Comparison of ENCODE assay signal across 16 cellular contexts in the genomic region with DNA sequence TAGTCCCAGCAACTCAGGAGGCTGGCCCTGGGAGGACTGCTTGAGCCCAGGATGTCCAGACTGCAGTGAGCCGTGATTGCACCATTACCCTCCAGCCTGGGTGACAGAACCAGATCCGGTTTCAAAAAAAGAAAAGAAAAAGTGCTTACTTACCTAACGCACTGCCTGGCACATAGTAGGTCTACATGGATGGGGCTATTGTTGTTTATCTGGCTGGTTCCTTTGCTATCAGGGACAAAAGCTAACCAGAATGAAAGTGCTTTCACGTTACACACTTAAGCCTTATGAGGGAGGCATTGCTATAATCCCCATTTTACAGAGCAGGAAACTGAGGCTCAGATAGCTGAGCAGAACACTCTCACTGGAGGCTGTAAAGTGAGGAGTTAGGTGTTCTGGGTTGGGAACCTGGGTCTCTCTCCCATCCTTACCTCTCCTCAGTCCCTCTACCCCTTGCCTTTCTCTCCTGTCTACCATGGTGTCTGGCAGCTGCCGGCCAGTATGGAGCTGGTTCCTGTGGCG. TPM values are rescaled to one million over a fixed set of nuclear protein-coding genes. Genes with fewer than 3 reads are reported as not detected.
DNase-seq lines count a peak whose midpoint lies in the region; ATAC-seq lines count a peak whose summit lies in the region.
"Had no signal": no experiment of that assay in that cellular context is flagged by ENCODE, and none has a peak within 500 bp of the region (broad histone marks: within the 10 kb centered on the region; RNA-seq: fewer than 3 reads in every experiment).

No MANE protein-coding gene starts in this region.

- H2BK5ac ChIP-seq in trophoblast cell (ENCODE audit: low read depth, low read length, poor library complexity): no peak overlapping the region

- no peaks in the 10 kb centered on the region for H3K36me3 ChIP-seq in CD8-positive, alpha-beta memory T cell (ENCODE audit: insufficient read depth, low read length)
- peaks cover 10% of the 10 kb centered on the region in 2 experiments for H3K36me3 ChIP-seq in trophoblast cell (ENCODE audit: control insufficient read depth in 1 of 2, insufficient read depth in 2 of 2, low read length in 2 of 2)
- H3K36me3 ChIP-seq: vagina had no signal

- H3K36me3 Mint-ChIP-seq in activated T-cell treated with anti-CD3 and anti-CD28 coated beads, Interleukin-2, amount 50 U/mL, for 4 hours (ENCODE audit: insufficient read depth): peaks cover 5% of the 10 kb centered on the region
- H3K36me3 Mint-ChIP-seq in CD8-positive, alpha-beta memory T cell: peaks cover 0 to 35% (median 0%) of the 10 kb centered on the region in 3 donors
- peaks cover 22% of the 10 kb centered on the region for H3K36me3 Mint-ChIP-seq in effector memory CD8-positive, alpha-beta T cell (ENCODE audit: insufficient read depth)

- no peak overlapping the region for H3K27ac ChIP-seq in CD8-positive, alpha-beta memory T cell (ENCODE audit: low read depth, low read length)
- H3K27ac ChIP-seq in trophoblast cell (ENCODE audit: low read depth, low read length): no peak overlapping the region

- CTCF ChIA-PET in CD8-positive, alpha-beta memory T cell (lab: Charles Lee): interaction anchor here (7.7 kb wide), 1 partner anchor 145 kb away, joined by 97 read pairs; no protein-coding TSS in a partner anchor

- H2BK120ac ChIP-seq in trophoblast cell (ENCODE audit: insufficient read depth, low read length, poor library complexity): no peak overlapping the region

- no peaks in the 10 kb centered on the region for H3K27me3 Mint-ChIP-seq in activated T-cell treated with anti-CD3 and anti-CD28 coated beads, Interleukin-2, amount 50 U/mL, for 4 hours (ENCODE audit: low read depth)
- no peaks in the 10 kb centered on the region for H3K27me3 Mint-ChIP-seq in CD8-positive, alpha-beta memory T cell
- H3K27me3 Mint-ChIP-seq in effector memory CD8-positive, alpha-beta T cell: no peaks in the 10 kb centered on the region

- no peak overlapping the region for H2BK12ac ChIP-seq in trophoblast cell (ENCODE audit: low read length)

- H4K12ac ChIP-seq in trophoblast cell (ENCODE audit: low read depth, low read length): no peak overlapping the region

- no peak overlapping the region for H3K14ac ChIP-seq in trophoblast cell (ENCODE audit: low read length)

- H4K91ac ChIP-seq in trophoblast cell (ENCODE audit: low read depth, low read length): no peak overlapping the region

- peak overlapping the region; percentile 90 for H3K4ac ChIP-seq in trophoblast cell (ENCODE audit: low read depth, low read length)

- H3K9me3 Mint-ChIP-seq in activated T-cell treated with anti-CD3 and anti-CD28 coated beads, Interleukin-2, amount 50 U/mL, for 4 hours: no peaks in the 10 kb centered on the region
- no peaks in the 10 kb centered on the region for H3K9me3 Mint-ChIP-seq in CD8-positive, alpha-beta memory T cell
- no peaks in the 10 kb centered on the region for H3K9me3 Mint-ChIP-seq in effector memory CD8-positive, alpha-beta T cell
- H3K9me3 Mint-ChIP-seq: HFFc6 had no signal

- no peak overlapping the region for H2AFZ ChIP-seq in trophoblast cell (ENCODE audit: insufficient read depth, low read length, poor library complexity)

- H3K4me2 ChIP-seq in trophoblast cell (ENCODE audit: low read length): no peak overlapping the region

- H3K27ac Mint-ChIP-seq in CD8-positive, alpha-beta memory T cell: peak overlapping the region in 7 of 8 donors; percentile 23 to 99 (median 68)
- peak overlapping the region; percentile 12 to 94 for H3K27ac Mint-ChIP-seq in effector memory CD8-positive, alpha-beta T cell

- H3K4me1 Mint-ChIP-seq in activated T-cell treated with anti-CD3 and anti-CD28 coated beads, Interleukin-2, amount 50 U/mL, for 4 hours (ENCODE audit: low read depth): peaks cover 55% of the 10 kb centered on the region
- H3K4me1 Mint-ChIP-seq in CD8-positive, alpha-beta memory T cell: peaks cover 46 to 72% (median 65%) of the 10 kb centered on the region in 3 donors
- peaks cover 55 to 57% of the 10 kb centered on the region in 2 donors for H3K4me1 Mint-ChIP-seq in effector memory CD8-positive, alpha-beta T cell (ENCODE audit: low read depth in 2 of 2)

- WGBS in trophoblast cell (ENCODE audit: extremely low coverage, insufficient coverage, insufficient read length): no CpG with 5 or more reads among the region's 6 CpGs

- H3K18ac ChIP-seq in trophoblast cell (ENCODE audit: low read length): no peak overlapping the region

- H3K4me3 Mint-ChIP-seq in activated T-cell treated with anti-CD3 and anti-CD28 coated beads, Interleukin-2, amount 50 U/mL, for 4 hours: peak overlapping the region; percentile 26
- H3K4me3 Mint-ChIP-seq in CD8-positive, alpha-beta memory T cell: peak overlapping the region in 6 of 7 donors; percentile 23 to 95 (median 56)
- H3K4me3 Mint-ChIP-seq in effector memory CD8-positive, alpha-beta T cell: peak overlapping the region; percentile 98

- no peak overlapping the region for H3K9ac ChIP-seq in trophoblast cell (ENCODE audit: low read length)

- peaks cover 41% of the 10 kb centered on the region for H3K4me1 ChIP-seq in CD8-positive, alpha-beta memory T cell (ENCODE audit: insufficient read depth, low read length)
- H3K4me1 ChIP-seq in trophoblast cell (ENCODE audit: control insufficient read depth in 1 of 2, insufficient read depth in 2 of 2, low read length in 2 of 2): peaks cover 6 to 21% of the 10 kb centered on the region in 2 experiments

- ATAC-seq in activated T-cell treated with anti-CD3 and anti-CD28 coated beads, Interleukin-2, amount 50 U/mL, for 4 hours: no peak
- ATAC-seq in effector memory CD8-positive, alpha-beta T cell (replicated peaks): no peak
- ATAC-seq in HG02852 (IDR thresholded peaks at IDR 0.05; ENCODE audit: unreplicated experiment) (no peak), HG02642 (IDR thresholded peaks at IDR 0.05; ENCODE audit: poor library complexity, unreplicated experiment) (no peak)
- ATAC-seq: Right ventricle myocardium inferior had no signal

- no peak overlapping the region for H4K8ac ChIP-seq in trophoblast cell (ENCODE audit: low read depth, low read length)

- peaks cover 32% of the 10 kb centered on the region for H3K79me2 ChIP-seq in trophoblast cell (ENCODE audit: control insufficient read depth, insufficient read depth, low read length, poor library complexity)

- DNase-seq in activated T-cell treated with anti-CD3 and anti-CD28 coated beads, Interleukin-2, amount 50 U/mL, for 4 hours: no peak
- no peak for DNase-seq in activated T-cell treated with anti-CD3 and anti-CD28 coated beads for 4 hours
- no peak for DNase-seq in CD8-positive, alpha-beta memory T cell
- no peak for DNase-seq in effector memory CD8-positive, alpha-beta T cell
- no peak for DNase-seq in trophoblast cell
- no peak for DNase-seq in AML-193 (lab: John Stamatoyannopoulos, UW)
- DNase-seq: activated naive CD4-positive, alpha-beta T cell; foreskin melanocyte; HFFc6; NCI-H1930; stimulated activated CD4-positive, alpha-beta T cell treated with anti-CD3 and anti-CD28 coated beads, Interleukin-15, amount 100 ng/mL, for 24 hours; stimulated activated naive CD4-positive, alpha-beta T cell treated with Interleukin-2 at 50 U/mL for 16 hours had no signal

- no peak overlapping the region for H3K4me3 ChIP-seq in CD8-positive, alpha-beta memory T cell (ENCODE audit: low read length)
- H3K4me3 ChIP-seq in trophoblast cell (ENCODE audit: low read depth, low read length): no peak overlapping the region

- peaks cover 9% of the 10 kb centered on the region for H3K79me1 ChIP-seq in trophoblast cell (ENCODE audit: low read length)

- no peaks in the 10 kb centered on the region for H3K27me3 ChIP-seq in CD8-positive, alpha-beta memory T cell (ENCODE audit: insufficient read depth, low read length, poor library complexity, severe bottlenecking)
- no peaks in the 10 kb centered on the region for H3K27me3 ChIP-seq in trophoblast cell (ENCODE audit: insufficient read depth, low read length)
- H3K27me3 ChIP-seq: vagina had no signal

- no peak overlapping the region for H2AK5ac ChIP-seq in trophoblast cell (ENCODE audit: low read length)

- H3K23ac ChIP-seq in trophoblast cell (ENCODE audit: low read length): no peak overlapping the region

- no peaks in the 10 kb centered on the region for H3K9me3 ChIP-seq in CD8-positive, alpha-beta memory T cell (ENCODE audit: low read length)
- peaks cover 2% of the 10 kb centered on the region for H3K9me3 ChIP-seq in trophoblast cell (ENCODE audit: insufficient read depth, low read depth, low read length)
- H3K9me3 ChIP-seq: vagina had no signal

- POLR2A ChIA-PET in CD8-positive, alpha-beta memory T cell (lab: Charles Lee): interaction anchor here (1.2 kb wide), 1 partner anchor 11 kb away, joined by 3 read pairs; no protein-coding TSS in a partner anchor

RNA-seq across cellular contexts. Expression of a gene that starts 2.8 kb away (rescaled TPM):
- total RNA-seq in activated T-cell treated with anti-CD3 and anti-CD28 coated beads, Interleukin-2, amount 50 U/mL, for 4 hours: 100 to 1,000 TPM; 152 to 161 (median 158) TPM
- 100 to 1,000 TPM; 154 to 165 TPM for total RNA-seq in CD8-positive, alpha-beta memory T cell
- 105 TPM for polyA plus RNA-seq in CD8-positive, alpha-beta memory T cell
- polyA plus RNA-seq in trophoblast cell (2013): 95.3 and 98.4 TPM in 2 replicates

RNA-seq across cellular contexts. Expression of a gene that starts 19.4 kb away (rescaled TPM):
- 100 to 1,000 TPM; 117 to 122 (median 120) TPM for total RNA-seq in activated T-cell treated with anti-CD3 and anti-CD28 coated beads, Interleukin-2, amount 50 U/mL, for 4 hours
- 10 to 100 TPM; 76.1 to 80.1 TPM for total RNA-seq in CD8-positive, alpha-beta memory T cell
- 32.2 TPM for polyA plus RNA-seq in CD8-positive, alpha-beta memory T cell
- 8.4 and 8.7 TPM in 2 replicates for polyA plus RNA-seq in trophoblast cell (2013)

Comparison
In these comparisons a context has a peak if more than half of its experiments do, and no peak if none do; other contexts are left out.
1. H3K4me3 Mint-ChIP-seq: peak in every context shown above with its lines; median percentile 98 in effector memory CD8-positive, alpha-beta T cell; 56 in CD8-positive, alpha-beta memory T cell; 26 in activated T-cell treated with anti-CD3 and anti-CD28 coated beads, Interleukin-2, amount 50 U/mL, for 4 hours.